ENCODE assay signal across 7 cellular contexts in the genomic region with DNA sequence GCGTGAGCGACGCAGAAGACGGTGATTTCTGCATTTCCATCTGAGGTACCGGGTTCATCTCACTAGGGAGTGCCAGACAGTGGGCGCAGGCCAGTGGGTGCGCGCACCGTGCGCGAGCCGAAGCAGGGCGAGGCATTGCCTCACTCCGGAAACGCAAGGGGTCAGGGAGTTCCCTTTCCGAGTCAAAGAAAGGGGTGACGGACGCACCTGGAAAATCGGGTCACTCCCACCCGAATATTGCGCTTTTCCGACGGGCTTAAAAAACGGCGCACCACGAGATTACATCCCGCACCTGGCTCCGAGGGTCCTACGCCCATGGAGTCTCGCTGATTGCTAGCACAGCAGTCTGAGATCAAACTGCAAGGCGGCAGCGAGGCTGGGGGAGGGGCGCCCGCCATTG.
DNase-seq lines count a peak whose midpoint lies in the region; ATAC-seq and TF ChIP-seq lines count a peak whose summit lies in the region.
"Not testable (repeated sequence)": the region's sequence is repeated elsewhere in the genome, so short reads cannot be mapped to it uniquely, and the experiment has no call there.

No MANE protein-coding gene starts in this region.

- not testable (repeated sequence) for ATAC-seq in foreskin keratinocyte

- not testable (repeated sequence) for TF ChIP-seq RAD21 in liver (IDR thresholded peaks at IDR 0.05)

- peak overlapping the region; percentile 85 for H3K27ac ChIP-seq in foreskin keratinocyte
- not testable (repeated sequence) for H3K27ac ChIP-seq in liver (ENCODE audit: low read depth in 1 of 2, low read length in 2 of 2)

- H3K36me3 ChIP-seq in H7 (replicated peaks; ENCODE audit: control insufficient read depth, insufficient read depth, low read length); liver (ENCODE audit: control insufficient read depth in 4 of 4, insufficient read depth in 3 of 4, low read depth in 1 of 4, low read length in 3 of 4): not testable (repeated sequence)

- not testable (repeated sequence) for H3K36me3 Mint-ChIP-seq in T-helper 1 cell treated with Interleukin-12 subunit alpha and Interleukin-12 subunit beta and Interleukin-4 antibody, amounts not matched to agents 30 μg/mL and 1 μg/mL, for 36 hours (ENCODE audit: low read depth); activated T-helper 1 cell treated with anti-CD3 and anti-CD28 coated beads, Interleukin-12 subunit alpha, Interleukin-12 subunit beta, Interleukin-2, Interleukin-4 antibody, amounts not matched to agents 30 ng/mL and 10 ng/mL and 1 ng/mL, durations not matched to agents 14 hours and 24 hours and 36 hours (ENCODE audit: low read depth); progenitor cell of endocrine pancreas (ENCODE audit: insufficient read depth)

- DNase-seq in H7; foreskin keratinocyte; progenitor cell of endocrine pancreas (ENCODE audit: low spot score, unreplicated experiment): not testable (repeated sequence)
- peak; percentile 10 for DNase-seq in activated T-helper 1 cell treated with anti-CD3 and anti-CD28 coated beads, Interleukin-12 subunit alpha, Interleukin-12 subunit beta, Interleukin-2, Interleukin-4 antibody, amounts not matched to agents 30 ng/mL and 10 ng/mL and 1 ng/mL, durations not matched to agents 14 hours and 24 hours and 36 hours (ENCODE audit: low spot score)
- DNase-seq in central memory CD4-positive, alpha-beta T cell = peak; percentile 3

- peak; percentile 6 for TF ChIP-seq CTCF in foreskin keratinocyte (conservative IDR thresholded peaks at IDR 0.05)
- not testable (repeated sequence) for TF ChIP-seq CTCF in liver (IDR thresholded peaks at IDR 0.05; ENCODE audit: low read depth, low read length, missing input control); progenitor cell of endocrine pancreas (IDR thresholded peaks at IDR 0.05; ENCODE audit: unreplicated experiment)

- intact Hi-C loops in activated T-helper 1 cell treated with anti-CD3 and anti-CD28 coated beads, Interleukin-12 subunit alpha, Interleukin-12 subunit beta, Interleukin-2, Interleukin-4 antibody, amounts not matched to agents 30 ng/mL and 10 ng/mL and 1 ng/mL, durations not matched to agents 14 hours and 24 hours and 36 hours (cut with micrococcal nuclease) = not testable (repeated sequence)

- H3K9me3 ChIP-seq in liver (ENCODE audit: control insufficient read depth in 4 of 4, low read length in 3 of 4) = not testable (repeated sequence)

- not testable (repeated sequence) for H3K4me1 ChIP-seq in foreskin keratinocyte; liver (ENCODE audit: control insufficient read depth in 4 of 4, insufficient read depth in 4 of 4, low read length in 3 of 4)

- peak overlapping the region; percentile 62 for H3K4me3 Mint-ChIP-seq in T-helper 1 cell treated with Interleukin-12 subunit alpha and Interleukin-12 subunit beta and Interleukin-4 antibody, amounts not matched to agents 30 μg/mL and 1 μg/mL, for 36 hours
- peak overlapping the region; percentile 71 for H3K4me3 Mint-ChIP-seq in activated T-helper 1 cell treated with anti-CD3 and anti-CD28 coated beads, Interleukin-12 subunit alpha, Interleukin-12 subunit beta, Interleukin-2, Interleukin-4 antibody, amounts not matched to agents 30 ng/mL and 10 ng/mL and 1 ng/mL, durations not matched to agents 14 hours and 24 hours and 36 hours
- H3K4me3 Mint-ChIP-seq in progenitor cell of endocrine pancreas (ENCODE audit: low read depth) = peak overlapping the region; percentile 72

- WGBS in liver = 46% methylated on average over 31 of the region's 34 CpGs

- H3K4me1 Mint-ChIP-seq in T-helper 1 cell treated with Interleukin-12 subunit alpha and Interleukin-12 subunit beta and Interleukin-4 antibody, amounts not matched to agents 30 μg/mL and 1 μg/mL, for 36 hours (ENCODE audit: low read depth); activated T-helper 1 cell treated with anti-CD3 and anti-CD28 coated beads, Interleukin-12 subunit alpha, Interleukin-12 subunit beta, Interleukin-2, Interleukin-4 antibody, amounts not matched to agents 30 ng/mL and 10 ng/mL and 1 ng/mL, durations not matched to agents 14 hours and 24 hours and 36 hours (ENCODE audit: low read depth); progenitor cell of endocrine pancreas (ENCODE audit: low read depth): not testable (repeated sequence)

- H3K27me3 ChIP-seq in H7 (ENCODE audit: control insufficient read depth, insufficient read depth, low read length); foreskin keratinocyte; liver (ENCODE audit: control insufficient read depth in 4 of 4, insufficient read depth in 4 of 4, low read length in 3 of 4): not testable (repeated sequence)

- H3K9ac ChIP-seq in liver (ENCODE audit: low read depth in 1 of 2, low read length in 2 of 2) = not testable (repeated sequence)

- H3K4me3 ChIP-seq in H7 (ENCODE audit: insufficient read depth, low read depth, low read length) = peak overlapping the region; percentile 26
- H3K4me3 ChIP-seq in liver (ENCODE audit: low read depth in 1 of 3, low read length in 3 of 3) = not testable (repeated sequence)

- not testable (repeated sequence) for H3K9me3 Mint-ChIP-seq in T-helper 1 cell treated with Interleukin-12 subunit alpha and Interleukin-12 subunit beta and Interleukin-4 antibody, amounts not matched to agents 30 μg/mL and 1 μg/mL, for 36 hours; activated T-helper 1 cell treated with anti-CD3 and anti-CD28 coated beads, Interleukin-12 subunit alpha, Interleukin-12 subunit beta, Interleukin-2, Interleukin-4 antibody, amounts not matched to agents 30 ng/mL and 10 ng/mL and 1 ng/mL, durations not matched to agents 14 hours and 24 hours and 36 hours; progenitor cell of endocrine pancreas (ENCODE audit: low read depth)

- peak overlapping the region; percentile 31 for H3K27ac Mint-ChIP-seq in T-helper 1 cell treated with Interleukin-12 subunit alpha and Interleukin-12 subunit beta and Interleukin-4 antibody, amounts not matched to agents 30 μg/mL and 1 μg/mL, for 36 hours
- not testable (repeated sequence) for H3K27ac Mint-ChIP-seq in activated T-helper 1 cell treated with anti-CD3 and anti-CD28 coated beads, Interleukin-12 subunit alpha, Interleukin-12 subunit beta, Interleukin-2, Interleukin-4 antibody, amounts not matched to agents 30 ng/mL and 10 ng/mL and 1 ng/mL, durations not matched to agents 14 hours and 24 hours and 36 hours
- H3K27ac Mint-ChIP-seq in progenitor cell of endocrine pancreas = peak overlapping the region; percentile 71

- H3K27me3 Mint-ChIP-seq in T-helper 1 cell treated with Interleukin-12 subunit alpha and Interleukin-12 subunit beta and Interleukin-4 antibody, amounts not matched to agents 30 μg/mL and 1 μg/mL, for 36 hours (ENCODE audit: low read depth); activated T-helper 1 cell treated with anti-CD3 and anti-CD28 coated beads, Interleukin-12 subunit alpha, Interleukin-12 subunit beta, Interleukin-2, Interleukin-4 antibody, amounts not matched to agents 30 ng/mL and 10 ng/mL and 1 ng/mL, durations not matched to agents 14 hours and 24 hours and 36 hours (ENCODE audit: insufficient read depth); progenitor cell of endocrine pancreas: not testable (repeated sequence)

TF ChIP-seq in liver, 16 proteins besides CTCF, POLR2A, EP300 and RAD21:
- TF ChIP-seq YY1 (IDR thresholded peaks at IDR 0.05) = peak; percentile 7
